2 cellular contexts compared by ENCODE assay signal in the genomic region with DNA sequence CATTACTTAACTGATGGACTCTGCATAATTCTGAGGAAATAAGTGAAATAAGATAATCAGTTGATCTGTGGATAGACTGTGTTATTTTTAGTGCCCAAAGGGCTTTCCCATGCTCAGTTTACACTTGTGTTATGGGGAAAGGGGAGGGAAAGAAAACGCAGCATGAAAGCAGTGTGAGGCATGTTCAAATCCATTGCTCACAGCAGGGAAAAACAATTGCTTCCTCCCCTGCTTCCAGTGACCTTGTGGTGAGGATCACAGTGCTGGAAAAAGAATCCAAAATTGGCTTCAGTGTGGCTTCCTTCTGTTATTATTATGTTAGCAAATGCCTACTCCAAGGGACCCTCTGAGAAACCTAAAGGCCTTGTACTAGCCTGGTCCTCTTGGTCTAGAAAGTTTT.
TF ChIP-seq lines count a peak whose summit lies in the region.

No MANE protein-coding gene starts in this region.

TF ChIP-seq in SK-N-SH, 30 proteins besides CTCF, POLR2A, EP300 and RAD21 (continued from another document):
- TF ChIP-seq, protein P1, sequence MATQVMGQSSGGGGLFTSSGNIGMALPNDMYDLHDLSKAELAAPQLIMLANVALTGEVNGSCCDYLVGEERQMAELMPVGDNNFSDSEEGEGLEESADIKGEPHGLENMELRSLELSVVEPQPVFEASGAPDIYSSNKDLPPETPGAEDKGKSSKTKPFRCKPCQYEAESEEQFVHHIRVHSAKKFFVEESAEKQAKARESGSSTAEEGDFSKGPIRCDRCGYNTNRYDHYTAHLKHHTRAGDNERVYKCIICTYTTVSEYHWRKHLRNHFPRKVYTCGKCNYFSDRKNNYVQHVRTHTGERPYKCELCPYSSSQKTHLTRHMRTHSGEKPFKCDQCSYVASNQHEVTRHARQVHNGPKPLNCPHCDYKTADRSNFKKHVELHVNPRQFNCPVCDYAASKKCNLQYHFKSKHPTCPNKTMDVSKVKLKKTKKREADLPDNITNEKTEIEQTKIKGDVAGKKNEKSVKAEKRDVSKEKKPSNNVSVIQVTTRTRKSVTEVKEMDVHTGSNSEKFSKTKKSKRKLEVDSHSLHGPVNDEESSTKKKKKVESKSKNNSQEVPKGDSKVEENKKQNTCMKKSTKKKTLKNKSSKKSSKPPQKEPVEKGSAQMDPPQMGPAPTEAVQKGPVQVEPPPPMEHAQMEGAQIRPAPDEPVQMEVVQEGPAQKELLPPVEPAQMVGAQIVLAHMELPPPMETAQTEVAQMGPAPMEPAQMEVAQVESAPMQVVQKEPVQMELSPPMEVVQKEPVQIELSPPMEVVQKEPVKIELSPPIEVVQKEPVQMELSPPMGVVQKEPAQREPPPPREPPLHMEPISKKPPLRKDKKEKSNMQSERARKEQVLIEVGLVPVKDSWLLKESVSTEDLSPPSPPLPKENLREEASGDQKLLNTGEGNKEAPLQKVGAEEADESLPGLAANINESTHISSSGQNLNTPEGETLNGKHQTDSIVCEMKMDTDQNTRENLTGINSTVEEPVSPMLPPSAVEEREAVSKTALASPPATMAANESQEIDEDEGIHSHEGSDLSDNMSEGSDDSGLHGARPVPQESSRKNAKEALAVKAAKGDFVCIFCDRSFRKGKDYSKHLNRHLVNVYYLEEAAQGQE (IDR thresholded peaks at IDR 0.05; ENCODE audit: low read depth, low read length): no peak
- no peak for TF ChIP-seq JUND (IDR thresholded peaks at IDR 0.05)
- no peak for TF ChIP-seq NFIC (IDR thresholded peaks at IDR 0.05; ENCODE audit: borderline replicate concordance)
- TF ChIP-seq, protein P2, sequence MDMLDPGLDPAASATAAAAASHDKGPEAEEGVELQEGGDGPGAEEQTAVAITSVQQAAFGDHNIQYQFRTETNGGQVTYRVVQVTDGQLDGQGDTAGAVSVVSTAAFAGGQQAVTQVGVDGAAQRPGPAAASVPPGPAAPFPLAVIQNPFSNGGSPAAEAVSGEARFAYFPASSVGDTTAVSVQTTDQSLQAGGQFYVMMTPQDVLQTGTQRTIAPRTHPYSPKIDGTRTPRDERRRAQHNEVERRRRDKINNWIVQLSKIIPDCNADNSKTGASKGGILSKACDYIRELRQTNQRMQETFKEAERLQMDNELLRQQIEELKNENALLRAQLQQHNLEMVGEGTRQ (IDR thresholded peaks at IDR 0.05; ENCODE audit: borderline replicate concordance, low read depth, low read length): no peak
- TF ChIP-seq SMC3 (IDR thresholded peaks at IDR 0.05; ENCODE audit: low read depth, low read length): no peak
- TF ChIP-seq, protein P3, sequence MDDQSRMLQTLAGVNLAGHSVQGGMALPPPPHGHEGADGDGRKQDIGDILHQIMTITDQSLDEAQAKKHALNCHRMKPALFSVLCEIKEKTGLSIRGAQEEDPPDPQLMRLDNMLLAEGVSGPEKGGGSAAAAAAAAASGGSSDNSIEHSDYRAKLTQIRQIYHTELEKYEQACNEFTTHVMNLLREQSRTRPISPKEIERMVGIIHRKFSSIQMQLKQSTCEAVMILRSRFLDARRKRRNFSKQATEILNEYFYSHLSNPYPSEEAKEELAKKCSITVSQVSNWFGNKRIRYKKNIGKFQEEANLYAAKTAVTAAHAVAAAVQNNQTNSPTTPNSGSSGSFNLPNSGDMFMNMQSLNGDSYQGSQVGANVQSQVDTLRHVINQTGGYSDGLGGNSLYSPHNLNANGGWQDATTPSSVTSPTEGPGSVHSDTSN (IDR thresholded peaks at IDR 0.05): no peak
- no peak for TF ChIP-seq EZH2phosphoT487 (IDR thresholded peaks at IDR 0.05; ENCODE audit: borderline replicate concordance, low read depth)
- no peak for TF ChIP-seq POLR2AphosphoS5 (IDR thresholded peaks at IDR 0.05; ENCODE audit: low read depth, low read length)
- TF ChIP-seq FOXM1 (IDR thresholded peaks at IDR 0.05; ENCODE audit: low read depth): no peak
- no peak for TF ChIP-seq SIN3A (IDR thresholded peaks at IDR 0.05; ENCODE audit: borderline replicate concordance, low read depth, low read length)

TF ChIP-seq in SK-N-SH treated with all-trans-retinoic acid at 6 μM for 48 hours, 23 proteins besides CTCF, POLR2A, EP300 and RAD21 (continued from another document):
- TF ChIP-seq, protein P4, sequence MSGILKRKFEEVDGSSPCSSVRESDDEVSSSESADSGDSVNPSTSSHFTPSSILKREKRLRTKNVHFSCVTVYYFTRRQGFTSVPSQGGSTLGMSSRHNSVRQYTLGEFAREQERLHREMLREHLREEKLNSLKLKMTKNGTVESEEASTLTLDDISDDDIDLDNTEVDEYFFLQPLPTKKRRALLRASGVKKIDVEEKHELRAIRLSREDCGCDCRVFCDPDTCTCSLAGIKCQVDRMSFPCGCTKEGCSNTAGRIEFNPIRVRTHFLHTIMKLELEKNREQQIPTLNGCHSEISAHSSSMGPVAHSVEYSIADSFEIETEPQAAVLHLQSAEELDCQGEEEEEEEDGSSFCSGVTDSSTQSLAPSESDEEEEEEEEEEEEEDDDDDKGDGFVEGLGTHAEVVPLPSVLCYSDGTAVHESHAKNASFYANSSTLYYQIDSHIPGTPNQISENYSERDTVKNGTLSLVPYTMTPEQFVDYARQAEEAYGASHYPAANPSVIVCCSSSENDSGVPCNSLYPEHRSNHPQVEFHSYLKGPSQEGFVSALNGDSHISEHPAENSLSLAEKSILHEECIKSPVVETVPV (CRISPR knock-in tag; IDR thresholded peaks at IDR 0.05): no peak
- TF ChIP-seq TCF4 (CRISPR knock-in tag; IDR thresholded peaks at IDR 0.05; ENCODE audit: borderline replicate concordance) (no peak), GLIS3 (CRISPR knock-in tag; IDR thresholded peaks at IDR 0.05) (no peak)
- TF ChIP-seq, protein P5, sequence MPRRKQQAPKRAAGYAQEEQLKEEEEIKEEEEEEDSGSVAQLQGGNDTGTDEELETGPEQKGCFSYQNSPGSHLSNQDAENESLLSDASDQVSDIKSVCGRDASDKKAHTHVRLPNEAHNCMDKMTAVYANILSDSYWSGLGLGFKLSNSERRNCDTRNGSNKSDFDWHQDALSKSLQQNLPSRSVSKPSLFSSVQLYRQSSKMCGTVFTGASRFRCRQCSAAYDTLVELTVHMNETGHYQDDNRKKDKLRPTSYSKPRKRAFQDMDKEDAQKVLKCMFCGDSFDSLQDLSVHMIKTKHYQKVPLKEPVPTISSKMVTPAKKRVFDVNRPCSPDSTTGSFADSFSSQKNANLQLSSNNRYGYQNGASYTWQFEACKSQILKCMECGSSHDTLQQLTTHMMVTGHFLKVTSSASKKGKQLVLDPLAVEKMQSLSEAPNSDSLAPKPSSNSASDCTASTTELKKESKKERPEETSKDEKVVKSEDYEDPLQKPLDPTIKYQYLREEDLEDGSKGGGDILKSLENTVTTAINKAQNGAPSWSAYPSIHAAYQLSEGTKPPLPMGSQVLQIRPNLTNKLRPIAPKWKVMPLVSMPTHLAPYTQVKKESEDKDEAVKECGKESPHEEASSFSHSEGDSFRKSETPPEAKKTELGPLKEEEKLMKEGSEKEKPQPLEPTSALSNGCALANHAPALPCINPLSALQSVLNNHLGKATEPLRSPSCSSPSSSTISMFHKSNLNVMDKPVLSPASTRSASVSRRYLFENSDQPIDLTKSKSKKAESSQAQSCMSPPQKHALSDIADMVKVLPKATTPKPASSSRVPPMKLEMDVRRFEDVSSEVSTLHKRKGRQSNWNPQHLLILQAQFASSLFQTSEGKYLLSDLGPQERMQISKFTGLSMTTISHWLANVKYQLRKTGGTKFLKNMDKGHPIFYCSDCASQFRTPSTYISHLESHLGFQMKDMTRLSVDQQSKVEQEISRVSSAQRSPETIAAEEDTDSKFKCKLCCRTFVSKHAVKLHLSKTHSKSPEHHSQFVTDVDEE (CRISPR knock-in tag; IDR thresholded peaks at IDR 0.05): no peak
